1 cellular context compared by ENCODE assay signal in genomic region chr9:21470126-21470525, GRCh38.
TF ChIP-seq lines count a peak whose summit lies in the region.

No MANE protein-coding gene starts in this region.

TF ChIP-seq in GM12878, 131 proteins besides CTCF, POLR2A, EP300 and RAD21 (continued from another document):
- TF ChIP-seq ZBED1 (IDR thresholded peaks at IDR 0.05; ENCODE audit: borderline replicate concordance) = no peak
- TF ChIP-seq ZBTB40 (IDR thresholded peaks at IDR 0.05; ENCODE audit: borderline replicate concordance) = no peak
- TF ChIP-seq MYB (IDR thresholded peaks at IDR 0.05; ENCODE audit: borderline replicate concordance, low read depth, low read length) = no peak
- TF ChIP-seq HDGF (IDR thresholded peaks at IDR 0.05) = no peak
- TF ChIP-seq STAT3 (IDR thresholded peaks at IDR 0.05; ENCODE audit: low read depth, low read length) = no peak
